In the genomic region with DNA sequence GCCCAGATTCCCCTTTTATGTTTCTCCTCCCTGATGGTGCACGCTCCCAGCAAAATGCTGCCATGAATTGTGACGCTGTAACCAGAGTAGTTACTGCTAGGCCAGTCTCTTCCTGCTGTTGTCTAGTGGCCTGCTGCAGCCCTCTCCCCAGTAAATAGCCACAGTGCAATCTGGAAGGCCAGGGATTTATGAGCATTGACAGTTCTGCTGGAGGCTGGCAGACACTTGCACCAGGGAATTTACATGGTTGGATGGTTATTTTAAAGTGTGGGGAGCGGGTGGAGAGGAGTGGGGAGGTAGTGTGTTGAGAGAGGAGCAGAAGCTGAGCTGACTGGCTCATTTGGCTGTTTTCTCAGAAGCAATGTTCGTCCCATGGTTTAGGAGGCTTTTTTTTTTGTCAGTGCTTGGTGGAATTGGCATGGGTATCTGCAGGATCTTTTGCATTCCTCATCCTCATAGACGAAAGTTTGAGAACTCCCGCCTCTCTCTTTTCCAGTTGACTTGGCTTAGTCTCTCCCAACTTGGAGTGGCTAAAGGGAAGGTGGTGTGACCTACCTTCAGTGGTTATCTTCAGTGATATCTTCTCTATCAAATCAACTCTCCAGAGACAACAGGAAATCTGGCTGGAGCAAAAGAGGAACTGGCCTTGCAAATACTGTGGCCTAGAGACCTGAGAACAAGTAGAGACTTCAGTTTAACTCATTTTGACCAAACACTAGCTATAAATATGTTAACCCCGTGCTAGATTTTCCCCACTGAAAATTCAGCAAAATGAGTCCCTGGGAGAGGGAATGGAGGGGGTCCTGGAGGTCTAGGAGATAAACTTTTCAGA, we compare ENCODE assay signal across 12 cellular contexts.
DNase-seq lines count a peak whose midpoint lies in the region; ATAC-seq and TF ChIP-seq lines count a peak whose summit lies in the region.
"Had no signal": no experiment of that assay in that cellular context is flagged by ENCODE, and none has a peak within 500 bp of the region (broad histone marks: within the 10 kb centered on the region; RNA-seq: fewer than 3 reads in every experiment).

No MANE protein-coding gene starts in this region.

- no peaks in the 10 kb centered on the region for H3K36me3 ChIP-seq in MM.1S (replicated peaks; ENCODE audit: insufficient read depth, low read length)

- POLR2A ChIA-PET in GM10248 (lab: Yijun Ruan, JAX) = interaction anchor here (1.0 kb wide), 1 partner anchor 12 kb away, joined by 4 read pairs; no protein-coding TSS in a partner anchor

- H3K9me2 ChIP-seq in MM.1S (replicated peaks; ENCODE audit: insufficient read depth, low read length) = no peaks in the 10 kb centered on the region

- H3K79me2 ChIP-seq in MM.1S (ENCODE audit: low read length) = no peaks in the 10 kb centered on the region

- no peak overlapping the region for H3K4me3 ChIP-seq in MM.1S (ENCODE audit: low read length)

- peak overlapping the region; percentile 63 for H3K27ac Mint-ChIP-seq in endothelial cell (ENCODE audit: unreplicated experiment)
- H3K27ac Mint-ChIP-seq: activated naive CD8-positive, alpha-beta T cell; type B pancreatic cell had no signal

- no peak overlapping the region for H2AFZ ChIP-seq in MM.1S (ENCODE audit: low read length)

- H4K20me1 ChIP-seq in MM.1S (ENCODE audit: insufficient read depth, low read length) = no peaks in the 10 kb centered on the region

- H3K27me3 Mint-ChIP-seq in endothelial cell (ENCODE audit: unreplicated experiment) = no peaks in the 10 kb centered on the region
- H3K27me3 Mint-ChIP-seq: activated naive CD8-positive, alpha-beta T cell; type B pancreatic cell had no signal

- no peaks in the 10 kb centered on the region for H3K27me3 ChIP-seq in MM.1S (replicated peaks; ENCODE audit: insufficient read depth, low read length)

- H3K9ac ChIP-seq in MM.1S (ENCODE audit: low read length) = no peak overlapping the region

- no peak overlapping the region for H3K4me2 ChIP-seq in MM.1S (ENCODE audit: low read depth, low read length)

- H3K27ac ChIP-seq in MM.1S (ENCODE audit: low read length) = peak overlapping the region; percentile 3; the same call in 1 of the 2 replicates
- H3K27ac ChIP-seq: WERI-Rb-1 had no signal

- TF ChIP-seq CTCF in GM10248 (IDR thresholded peaks at IDR 0.05; ENCODE audit: control extremely low read depth, extremely low read depth, low read depth, missing control alignments) (no peak), MM.1S (IDR thresholded peaks at IDR 0.05; ENCODE audit: low read length) (no peak), endothelial cell (IDR thresholded peaks at IDR 0.05; ENCODE audit: unreplicated experiment) (no peak)

- no peaks in the 10 kb centered on the region for H3K9me3 Mint-ChIP-seq in endothelial cell (ENCODE audit: unreplicated experiment)
- H3K9me3 Mint-ChIP-seq: type B pancreatic cell had no signal

- peaks cover 8% of the 10 kb centered on the region for H3K36me3 Mint-ChIP-seq in endothelial cell (ENCODE audit: low read depth, unreplicated experiment)

- DNase-seq in GM10248 (ENCODE audit: extremely low spot score) (peak; percentile 50), MM.1S (no peak), endothelial cell (ENCODE audit: low spot score) (no peak), NCI-H345 (lab: John Stamatoyannopoulos, UW) (no peak), NCI-H1436 treated with DMSO at 0.1 percent for 48 hours (lab: John Stamatoyannopoulos, UW) (no peak), D341Med (ENCODE audit: low spot score) (no peak)
- DNase-seq: NCI-H2081 treated with DMSO at 0.1 percent for 48 hours, WERI-Rb-1 had no signal

- CTCF ChIA-PET in GM10248 (lab: Yijun Ruan, JAX) = interaction anchor here (0.7 to 1.8 kb wide), 3 partner anchors 13 to 54 kb away, joined by 3 to 6 read pairs (median 3); no protein-coding TSS in a partner anchor

- H3F3A ChIP-seq in MM.1S (ENCODE audit: insufficient read depth, low read length) = no peaks in the 10 kb centered on the region

- H3K4me3 Mint-ChIP-seq in endothelial cell (ENCODE audit: unreplicated experiment) = no peak overlapping the region
- H3K4me3 Mint-ChIP-seq: activated naive CD8-positive, alpha-beta T cell; type B pancreatic cell had no signal

- no peaks in the 10 kb centered on the region for H3K4me1 ChIP-seq in MM.1S (ENCODE audit: low read length)

- no peaks in the 10 kb centered on the region for H3K9me3 ChIP-seq in MM.1S (replicated peaks; ENCODE audit: insufficient read depth, low read length)

- peaks cover 28% of the 10 kb centered on the region for H3K4me1 Mint-ChIP-seq in endothelial cell (ENCODE audit: unreplicated experiment)

- peak; percentile 68 for ATAC-seq in GM21723 (IDR thresholded peaks at IDR 0.05; ENCODE audit: unreplicated experiment)
- ATAC-seq in GM19324 (IDR thresholded peaks at IDR 0.05; ENCODE audit: low FRiP score, unreplicated experiment) = no peak
